In genomic region chr2:66434679-66435548, GRCh38 we compare ENCODE assay signal across 7 cellular contexts. TPM values are rescaled to one million over a fixed set of nuclear protein-coding genes. Genes with fewer than 3 reads are reported as not detected.
DNase-seq lines count a peak whose midpoint lies in the region; FAIRE-seq and TF ChIP-seq lines count a peak whose summit lies in the region.

MEIS1 (plus strand) TSS chr2:66435125; CDS start chr2:66435857, 732 bp downstream.

- H3K4me1 ChIP-seq in HAP-1 = no peaks in the 10 kb centered on the region
- H3K4me1 ChIP-seq in SJSA1 (replicated peaks) = no peaks in the 10 kb centered on the region
- peaks cover 0 to 4% of the 10 kb centered on the region in 2 donors for H3K4me1 ChIP-seq in kidney (ENCODE audit: control insufficient read depth in 1 of 2, insufficient read depth in 1 of 2, low read depth in 1 of 2, low read length in 2 of 2)
- H3K4me1 ChIP-seq in skeletal muscle tissue (ENCODE audit: control insufficient read depth in 3 of 3, insufficient read depth in 3 of 3, low read length in 3 of 3) = peaks cover 0 to 8% (median 5%) of the 10 kb centered on the region in 3 donors

- peak; percentile 64 for DNase-seq in GM06990 (ENCODE audit: extremely low read depth, insufficient read length)
- DNase-seq in HAP-1 (ENCODE audit: low spot score in 2 of 2) = peak; percentile 92 to 93
- peak; percentile 97 for DNase-seq in MV-4-11 (lab: John Stamatoyannopoulos, UW)
- peak; percentile 89 to 90 for DNase-seq in SJSA1 (ENCODE audit: low read depth in 1 of 2, low spot score in 2 of 2)
- peak; percentile 94 for DNase-seq in dedifferentiated amniotic fluid mesenchymal stem cell (ENCODE audit: extremely low spot score)
- peak; percentile 97 for DNase-seq in kidney

- H3K27ac ChIP-seq in SJSA1 = peak within 1 kb of the TSS; percentile 47
- H3K27ac ChIP-seq in kidney (ENCODE audit: low read depth in 2 of 2, low read length in 2 of 2) = peak within 1 kb of the TSS; percentile 87 to 91
- H3K27ac ChIP-seq in skeletal muscle tissue (ENCODE audit: low read depth, low read length) = peak within 1 kb of the TSS; percentile 93

- H3K36me3 ChIP-seq in GM06990 (ENCODE audit: control insufficient read depth, insufficient read depth, low read length) (no peaks in the 10 kb centered on the region), HAP-1 (replicated peaks) (peaks cover 6% of the 10 kb centered on the region), SJSA1 (peaks cover 5% of the 10 kb centered on the region; the same call in 1 of the 2 replicates), kidney (ENCODE audit: control insufficient read depth in 1 of 2, insufficient read depth in 2 of 2, low read length in 2 of 2) (no peaks in the 10 kb centered on the region), skeletal muscle tissue (ENCODE audit: control insufficient read depth in 3 of 3, insufficient read depth in 3 of 3, low read length in 3 of 3) (peaks cover 0 to 6% (median under 1%) of the 10 kb centered on the region in 3 donors)

- H3K4me3 ChIP-seq in GM06990 (replicated peaks; ENCODE audit: low read depth, low read length) (peak within 1 kb of the TSS; percentile 55), HAP-1 (peak within 1 kb of the TSS; percentile 58), SJSA1 (peak within 1 kb of the TSS; percentile 59), kidney (ENCODE audit: low read length in 2 of 2) (peak within 1 kb of the TSS; percentile 93 to 97), skeletal muscle tissue (ENCODE audit: low read length in 3 of 3) (peak within 1 kb of the TSS; percentile 77 to 96 (median 91))

- intact Hi-C loops in kidney (cut with DNase I) = no loop called here

- H3K27me3 ChIP-seq in GM06990 (replicated peaks; ENCODE audit: control insufficient read depth, insufficient read depth, low read length) (no peaks in the 10 kb centered on the region; the same call in 1 of the 2 replicates), HAP-1 (ENCODE audit: low read depth) (no peaks in the 10 kb centered on the region), SJSA1 (replicated peaks) (no peaks in the 10 kb centered on the region), skeletal muscle tissue (ENCODE audit: control insufficient read depth in 3 of 3, insufficient read depth in 3 of 3, low read length in 3 of 3) (no peaks in the 10 kb centered on the region)

- H3K9me3 ChIP-seq in HAP-1 (no peaks in the 10 kb centered on the region), SJSA1 (replicated peaks) (no peaks in the 10 kb centered on the region), kidney (ENCODE audit: control insufficient read depth in 1 of 2, low read length in 2 of 2) (no peaks in the 10 kb centered on the region), skeletal muscle tissue (ENCODE audit: control insufficient read depth in 3 of 3, low read length in 3 of 3) (no peaks in the 10 kb centered on the region)

- H3K9ac ChIP-seq in kidney (ENCODE audit: low read length in 2 of 2) (peak within 1 kb of the TSS; percentile 58 to 86), skeletal muscle tissue (ENCODE audit: low read depth in 1 of 3, low read length in 3 of 3) (peak within 1 kb of the TSS; percentile 88 to 98 (median 98))

- in situ Hi-C loops in HAP-1 (cut with MboI; ENCODE audit: low sequenced_read_pairs) = loop anchor here (25.0 kb wide), 3 partner anchors 252 to 1027 kb away; no protein-coding TSS in a partner anchor

- no peak for FAIRE-seq in kidney (lab: Jason Lieb, UNC)

- TF ChIP-seq CTCF in GM06990 (IDR thresholded peaks at IDR 0.05; ENCODE audit: insufficient read depth, low read length, poor library complexity, severe bottlenecking) (no peak), kidney (IDR thresholded peaks at IDR 0.05; ENCODE audit: borderline replicate concordance, extremely low read depth, insufficient read depth) (no peak)

RNA-seq across cellular contexts. Expression of gene MEIS1, which starts in this region (rescaled TPM):
- total RNA-seq in SJSA1 (2014; rRNA removed; shearing (Covaris generic)) = 4.2 and 6.2 TPM in 2 replicates
- 36.7 TPM for total RNA-seq in kidney
- polyA plus RNA-seq in kidney (ENCODE audit: insufficient read depth, low read depth, low replicate concordance) = 7.3 TPM
- total RNA-seq in skeletal muscle tissue = 13.6 TPM

Comparison
In these comparisons a context has a peak if more than half of its experiments do, and no peak if none do; other contexts are left out.
1. Peak in every context shown above with its lines: DNase-seq, H3K4me3 ChIP-seq and H3K27ac ChIP-seq.